In genomic region chr14:72256055-72256454, GRCh38 we compare ENCODE assay signal across 24 cellular contexts.
DNase-seq lines count a peak whose midpoint lies in the region; ATAC-seq, FAIRE-seq and TF ChIP-seq lines count a peak whose summit lies in the region.
"Had no signal": no experiment of that assay in that cellular context is flagged by ENCODE, and none has a peak within 500 bp of the region (broad histone marks: within the 10 kb centered on the region; RNA-seq: fewer than 3 reads in every experiment).

No MANE protein-coding gene starts in this region.

- H3K4me3 ChIP-seq in HCT116 (replicated peaks in 1 of 2; ENCODE audit: low read depth in 1 of 2, low read length in 2 of 2) (no peak overlapping the region), astrocyte (ENCODE audit: insufficient read depth, low read depth, low read length) (no peak overlapping the region), esophagus squamous epithelium (no peak overlapping the region), MG63 (no peak overlapping the region)
- H3K4me3 ChIP-seq: mucosa of descending colon, neural progenitor cell, psoas muscle, spleen, stomach had no signal

- no peaks in the 10 kb centered on the region for H3K36me3 Mint-ChIP-seq in astrocyte (ENCODE audit: low read depth, unreplicated experiment)
- H3K36me3 Mint-ChIP-seq: CD4-positive, alpha-beta memory T cell had no signal

- H3K79me2 ChIP-seq in HCT116 (ENCODE audit: insufficient read depth, low read length) = no peaks in the 10 kb centered on the region
- H3K79me2 ChIP-seq in astrocyte (ENCODE audit: insufficient read depth, low read length) = no peaks in the 10 kb centered on the region

- ATAC-seq in HCT116 = no peak
- ATAC-seq: mucosa of descending colon, Panc1, psoas muscle had no signal

- H3K9ac ChIP-seq in HCT116 (ENCODE audit: low read length) = no peak overlapping the region
- no peak overlapping the region for H3K9ac ChIP-seq in astrocyte (ENCODE audit: low read length)
- H3K9ac ChIP-seq: neural progenitor cell had no signal

- TF ChIP-seq POLR2A in HCT116 (IDR thresholded peaks at IDR 0.05; ENCODE audit: borderline replicate concordance, extremely low read depth, insufficient read depth, insufficient read length) (no peak), esophagus squamous epithelium (IDR thresholded peaks at IDR 0.05) (no peak)

- POLR2A ChIA-PET in HCT116 (lab: Charles Lee) = interaction anchor here (0.6 kb wide), 1 partner anchor 514 kb away, joined by 4 read pairs; no protein-coding TSS in a partner anchor

- no peaks in the 10 kb centered on the region for H4K20me1 ChIP-seq in HCT116 (ENCODE audit: insufficient read depth)
- no peaks in the 10 kb centered on the region for H4K20me1 ChIP-seq in astrocyte (ENCODE audit: insufficient read depth, low read length)

- RAD21 ChIA-PET in HCT116 (lab: Charles Lee; ENCODE audit: low non-redundant PET in 1 of 2, low total read pairs in 2 of 2, uncharacterized antibody in 2 of 2, unreplicated experiment in 2 of 2) = no interaction called here

- peaks cover under 1% of the 10 kb centered on the region for H3K9me3 Mint-ChIP-seq in astrocyte (ENCODE audit: unreplicated experiment)

- H3K27me3 ChIP-seq in HCT116 (ENCODE audit: insufficient read depth, low read length) (no peaks in the 10 kb centered on the region), astrocyte (ENCODE audit: insufficient read depth, low read length) (no peaks in the 10 kb centered on the region), esophagus squamous epithelium (no peaks in the 10 kb centered on the region), MG63 (no peaks in the 10 kb centered on the region)
- H3K27me3 ChIP-seq: neural progenitor cell, spleen, stomach had no signal

- FAIRE-seq in astrocyte (lab: Jason Lieb, UNC) = no peak
- FAIRE-seq: TTC549 had no signal

- DNase-seq in activated T-cell treated with anti-CD3 and anti-CD28 coated beads for 48 hours (ENCODE audit: low read depth) (peak; percentile 4), activated T-cell treated with anti-CD3 and anti-CD28 coated beads for 4 hours (no peak), HCT116 (ENCODE audit: low read depth, low spot score) (peak; percentile 10), astrocyte (ENCODE audit: low read depth) (peak; percentile 11), renal cortical epithelial cell (ENCODE audit: low read depth) (peak; percentile 84), esophagus squamous epithelium (lab: John Stamatoyannopoulos, UW) (no peak), MG63 (no peak), SHP77 treated with DMSO at 0.1 percent for 48 hours (lab: John Stamatoyannopoulos, UW) (no peak)
- DNase-seq: activated CD8-positive, alpha-beta memory T cell treated with anti-CD3 and anti-CD28 coated beads for 24 hours; activated effector memory CD4-positive, alpha-beta T cell treated with anti-CD3 and anti-CD28 coated beads, Interleukin-2, amount 50 U/mL, for 16 hours; anterior cingulate cortex; CD4-positive, alpha-beta memory T cell; endodermal cell; foreskin fibroblast; mucosa of descending colon; NCI-H1417 treated with DMSO at 0.1 percent for 48 hours; NCI-H2171; NCI-H748 treated with DMSO at 0.1 percent for 48 hours; psoas muscle; spleen; stomach had no signal

- no peaks in the 10 kb centered on the region for H3K9me2 ChIP-seq in HCT116 (ENCODE audit: insufficient read depth)

- no TSS peak for BruUV-seq in HCT116 (replicated peaks; lab: Mats Ljungman, UMichigan)

- no peaks in the 10 kb centered on the region for H3K27me3 Mint-ChIP-seq in astrocyte (ENCODE audit: low read depth, unreplicated experiment)

- intact Hi-C loops in HCT116 (cut with micrococcal nuclease) = no loop called here
- intact Hi-C loops in esophagus squamous epithelium (cut with DNase I) = no loop called here

- H3K4me2 ChIP-seq in HCT116 (ENCODE audit: low read length) (peak overlapping the region; percentile 9; the same call in 1 of the 2 replicates), astrocyte (ENCODE audit: low read length) (no peak overlapping the region)
- H3K4me2 ChIP-seq: neural progenitor cell had no signal

- CTCF ChIA-PET in HCT116 (lab: Charles Lee) = no interaction called here

- H3K4me1 ChIP-seq in HCT116 (ENCODE audit: control insufficient read depth in 1 of 2, insufficient read depth in 2 of 2, low read length in 2 of 2) (peaks cover 0 to 17% of the 10 kb centered on the region in 2 experiments; a peak in 1 of 4 replicates), astrocyte (ENCODE audit: insufficient read depth, low read length) (no peaks in the 10 kb centered on the region), esophagus squamous epithelium (no peaks in the 10 kb centered on the region)
- H3K4me1 ChIP-seq: psoas muscle, spleen, stomach had no signal

- peak overlapping the region; percentile 41 for H3K27ac Mint-ChIP-seq in astrocyte (ENCODE audit: unreplicated experiment)
- H3K27ac Mint-ChIP-seq: CD4-positive, alpha-beta memory T cell; endodermal cell; neural progenitor cell had no signal

- H3K4me3 Mint-ChIP-seq in astrocyte (ENCODE audit: unreplicated experiment) = no peak overlapping the region
- H3K4me3 Mint-ChIP-seq: CD4-positive, alpha-beta memory T cell; endodermal cell; neural progenitor cell had no signal

- WGBS in esophagus squamous epithelium, 2 donors = 85 to 90% methylated on average over 1 of the region's 1 CpG

- TF ChIP-seq RAD21 in HCT116 (IDR thresholded peaks at IDR 0.05; ENCODE audit: low read depth) = no peak

- H3K36me3 ChIP-seq in HCT116 (ENCODE audit: control insufficient read depth in 1 of 2, insufficient read depth in 2 of 2, low read length in 2 of 2) = no peaks in the 10 kb centered on the region
- no peaks in the 10 kb centered on the region for H3K36me3 ChIP-seq in astrocyte (ENCODE audit: insufficient read depth, low read length)
- H3K36me3 ChIP-seq in esophagus squamous epithelium = no peaks in the 10 kb centered on the region
- H3K36me3 ChIP-seq in MG63 = no peaks in the 10 kb centered on the region
- H3K36me3 ChIP-seq: neural progenitor cell, spleen, stomach had no signal

- TF ChIP-seq CTCF in HCT116 (IDR thresholded peaks at IDR 0.05 in 2 of 3, conservative IDR thresholded peaks at IDR 0.05 in 1 of 3; ENCODE audit: borderline replicate concordance in 1 of 3, insufficient read depth in 1 of 3, low read depth in 2 of 3, low read length in 2 of 3) = no peak
- no peak for TF ChIP-seq CTCF in astrocyte (IDR thresholded peaks at IDR 0.05; ENCODE audit: insufficient read depth, low read depth, low read length)
- TF ChIP-seq CTCF in esophagus squamous epithelium (IDR thresholded peaks at IDR 0.05) = no peak

- H3K4me1 Mint-ChIP-seq in astrocyte (ENCODE audit: low read depth, unreplicated experiment) = peaks cover 21% of the 10 kb centered on the region
- H3K4me1 Mint-ChIP-seq: CD4-positive, alpha-beta memory T cell had no signal

- H3K9me3 ChIP-seq in HCT116 (ENCODE audit: control insufficient read depth in 1 of 2, insufficient read depth in 1 of 2, low read depth in 1 of 2, low read length in 2 of 2) = peaks cover 0 to 5% of the 10 kb centered on the region in 2 experiments; a peak in 2 of 4 replicates
- no peaks in the 10 kb centered on the region for H3K9me3 ChIP-seq in astrocyte (ENCODE audit: insufficient read depth, low read depth, low read length)
- peaks cover 0 to 5% (median 0%) of the 10 kb centered on the region in 3 donors for H3K9me3 ChIP-seq in esophagus squamous epithelium
- no peaks in the 10 kb centered on the region for H3K9me3 ChIP-seq in MG63
- H3K9me3 ChIP-seq: mucosa of descending colon, psoas muscle had no signal

- no peak overlapping the region for H2AFZ ChIP-seq in HCT116 (ENCODE audit: low read depth, low read length, poor library complexity, severe bottlenecking)
- no peak overlapping the region for H2AFZ ChIP-seq in astrocyte (ENCODE audit: low read depth, low read length)
- H2AFZ ChIP-seq: neural progenitor cell had no signal

- no peak overlapping the region for H3K27ac ChIP-seq in HCT116 (ENCODE audit: low read depth, low read length)
- no peak overlapping the region for H3K27ac ChIP-seq in astrocyte (ENCODE audit: low read depth, low read length)
- H3K27ac ChIP-seq in esophagus squamous epithelium = no peak overlapping the region
- H3K27ac ChIP-seq: neural progenitor cell, psoas muscle, spleen, stomach had no signal

TF ChIP-seq in HCT116, 20 proteins besides CTCF, POLR2A, EP300 and RAD21:
- TF ChIP-seq CBX3 (IDR thresholded peaks at IDR 0.05; ENCODE audit: low read depth) (peak; percentile 24; the same call in 1 of the 2 replicates), TCF7L2 (IDR thresholded peaks at IDR 0.05; ENCODE audit: borderline replicate concordance, extremely low read depth, insufficient read depth, insufficient read length) (no peak), ELF1 (IDR thresholded peaks at IDR 0.05; ENCODE audit: borderline replicate concordance, low read depth) (no peak), SRF (IDR thresholded peaks at IDR 0.05; ENCODE audit: low read depth) (no peak), EZH2 (IDR thresholded peaks at IDR 0.05) (no peak), FOSL1 (IDR thresholded peaks at IDR 0.05; ENCODE audit: low read depth) (peak; percentile 73), SP1 (IDR thresholded peaks at IDR 0.05; ENCODE audit: low read depth) (peak; percentile 21; the same call in 1 of the 2 replicates), JUND (IDR thresholded peaks at IDR 0.05) (peak; percentile 65)

Comparison
In these comparisons a context has a peak if more than half of its experiments do, and no peak if none do; other contexts are left out.
1. DNase-seq: peak in activated T-cell treated with anti-CD3 and anti-CD28 coated beads for 48 hours (single experiment), HCT116 (single experiment), astrocyte (single experiment) and renal cortical epithelial cell (single experiment); none in activated T-cell treated with anti-CD3 and anti-CD28 coated beads for 4 hours (single experiment), esophagus squamous epithelium (single experiment), MG63 (single experiment) and SHP77 treated with DMSO at 0.1 percent for 48 hours (single experiment).